27 cellular contexts compared by ENCODE assay signal in genomic region chr6:154030646-154031045, GRCh38.
"Had no signal": no experiment of that assay in that cellular context is flagged by ENCODE, and none has a peak within 500 bp of the region (broad histone marks: within the 10 kb centered on the region; RNA-seq: fewer than 3 reads in every experiment).

No MANE protein-coding gene starts in this region.

- DNase-seq: activated B cell treated with CpG ODN at 0.5 μM for 24 hours; activated CD4-positive, alpha-beta memory T cell treated with anti-CD3 and anti-CD28 coated beads for 36 hours; activated CD4-positive, alpha-beta T cell treated with anti-CD3 and anti-CD28 coated beads for 4 hours; activated CD4-positive, alpha-beta T cell treated with anti-CD3 and anti-CD28 coated beads, Interleukin-2, amount 10 ng/mL, durations not matched to agents 24 days and 14 days; activated CD4-positive, alpha-beta T cell treated with anti-CD3 and anti-CD28 coated beads, Interleukin-2, amount 50 U/mL, for 1 hour; activated CD4-positive, alpha-beta T cell treated with anti-CD3 and anti-CD28 coated beads, Interleukin-2, amount 50 U/mL, for 4 hours; activated CD4-positive, CD25-positive, alpha-beta regulatory T cell treated with anti-CD3 and anti-CD28 coated beads, Interleukin-2, amount 50 U/mL, for 72 hours; activated CD8-positive, alpha-beta memory T cell treated with anti-CD3 and anti-CD28 coated beads, Interleukin-2, amount 50 U/mL, for 4 hours; activated CD8-positive, alpha-beta T cell treated with anti-CD3 and anti-CD28 coated beads for 36 hours; activated effector memory CD4-positive, alpha-beta T cell treated with anti-CD3 and anti-CD28 coated beads, Interleukin-2, amount 50 U/mL, for 16 hours; activated gamma-delta T cell treated with Interleukin-2 at 50 U/mL for 16 hours; activated naive CD4-positive, alpha-beta T cell treated with anti-CD3 and anti-CD28 coated beads, Interleukin-2, amount 10 ng/mL, durations not matched to agents 7 days and 5 days; activated naive CD4-positive, alpha-beta T cell treated with Interleukin-2 at 50 U/mL for 16 hours; activated naive CD8-positive, alpha-beta T cell treated with anti-CD3 and anti-CD28 coated beads, Interleukin-2, amount 10 ng/mL, durations not matched to agents 7 days and 5 days; activated naive CD8-positive, alpha-beta T cell treated with anti-CD3 and anti-CD28 coated beads, Interleukin-2, amount 50 U/mL, for 24 hours; activated T-cell treated with anti-CD3 and anti-CD28 coated beads for 4 hours; activated T-cell treated with anti-CD3 and anti-CD28 coated beads, Interleukin-2, amount 50 U/mL, for 1 hour; activated T-cell treated with anti-CD3 and anti-CD28 coated beads, Interleukin-2, amount 50 U/mL, for 4 hours; activated T-cell treated with anti-CD3 and anti-CD28 coated beads, Interleukin-2, amount 50 U/mL, for 72 hours; amygdala; anterior cingulate cortex; caudate nucleus; cerebellar nuclear complex; colonic mucosa; T-helper 2 cell; T-helper 9 cell had no signal

- ATAC-seq: activated CD8-positive, alpha-beta T cell treated with anti-CD3 and anti-CD28 coated beads for 36 hours; activated naive CD8-positive, alpha-beta T cell treated with anti-CD3 and anti-CD28 coated beads, Interleukin-2, amount 50 U/mL, for 24 hours; activated T-cell treated with anti-CD3 and anti-CD28 coated beads, Interleukin-2, amount 50 U/mL, for 4 hours; activated T-cell treated with anti-CD3 and anti-CD28 coated beads, Interleukin-2, amount 50 U/mL, for 72 hours; activated T-helper 17 cell treated with anti-CD3 and anti-CD28 coated beads, Interleukin-2, amount 50 U/mL, for 72 hours had no signal
